Comparison of ENCODE assay signal across 8 cellular contexts in the genomic region with DNA sequence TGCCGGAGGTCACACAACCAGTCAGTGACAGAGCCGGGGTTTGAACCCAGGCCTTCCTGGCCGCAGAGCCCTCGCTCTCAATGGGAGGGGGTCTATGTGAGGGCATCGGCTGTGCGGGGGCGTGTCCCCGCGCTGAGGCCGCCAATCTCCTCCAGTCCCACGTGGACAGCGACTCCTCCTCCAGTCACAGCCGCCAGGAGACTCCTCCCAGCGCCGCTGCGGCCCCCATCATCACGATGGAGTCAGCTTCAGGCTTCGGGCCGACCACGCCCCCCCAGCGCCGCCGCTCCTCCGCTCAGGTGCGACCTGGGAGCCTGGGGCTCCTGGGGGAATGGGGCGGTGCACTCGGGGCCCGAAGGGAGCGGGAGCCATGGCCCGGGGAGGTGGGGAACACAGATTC. TPM values are rescaled to one million over a fixed set of nuclear protein-coding genes. Genes with fewer than 3 reads are reported as not detected.
DNase-seq lines count a peak whose midpoint lies in the region; ATAC-seq and TF ChIP-seq lines count a peak whose summit lies in the region.

No MANE protein-coding gene starts in this region.

- H3K4me1 ChIP-seq in MM.1S (ENCODE audit: low read length): no peaks in the 10 kb centered on the region

- H3K27me3 Mint-ChIP-seq in glutamatergic neuron (ENCODE audit: unreplicated experiment): peaks cover 35% of the 10 kb centered on the region

- DNase-seq in MM.1S: no peak
- peak; percentile 68 for DNase-seq in activated T-cell treated with anti-CD3 and anti-CD28 coated beads, Interleukin-2, amount 50 U/mL, for 1 hour
- peak; percentile 75 for DNase-seq in glutamatergic neuron
- peak; percentile 53 to 54 (median 54) for DNase-seq in stimulated activated CD4-positive, alpha-beta T cell treated with anti-CD3 and anti-CD28 coated beads, TNF-alpha, amount 100 ng/mL, for 4 hours (ENCODE audit: low read depth in 3 of 3)
- no peak for DNase-seq in NCI-H2107 (lab: John Stamatoyannopoulos, UW)
- no peak for DNase-seq in GM19240 (ENCODE audit: insufficient read length, low spot score)
- DNase-seq in RKO (ENCODE audit: low spot score): no peak

- peaks cover 14% of the 10 kb centered on the region for H3K36me3 Mint-ChIP-seq in glutamatergic neuron (ENCODE audit: unreplicated experiment)

- no peak overlapping the region for H3K4me3 ChIP-seq in MM.1S (ENCODE audit: low read length)

- ATAC-seq in GM18873 (IDR thresholded peaks at IDR 0.05; ENCODE audit: low FRiP score, unreplicated experiment): no peak

- H3K27me3 ChIP-seq in MM.1S (replicated peaks; ENCODE audit: insufficient read depth, low read length): peaks cover 89% of the 10 kb centered on the region

- no peaks in the 10 kb centered on the region for H3K79me2 ChIP-seq in MM.1S (ENCODE audit: low read length)

- peak overlapping the region; percentile 21; the same call in 1 of the 2 replicates for H3K4me2 ChIP-seq in MM.1S (ENCODE audit: low read depth, low read length)

- H3K4me1 Mint-ChIP-seq in glutamatergic neuron (ENCODE audit: low read depth, unreplicated experiment): peaks cover 3% of the 10 kb centered on the region

- H3K9me3 Mint-ChIP-seq in glutamatergic neuron (ENCODE audit: unreplicated experiment): peaks cover 7% of the 10 kb centered on the region

- no peak for TF ChIP-seq CTCF in MM.1S (IDR thresholded peaks at IDR 0.05; ENCODE audit: low read length)
- no peak for TF ChIP-seq CTCF in glutamatergic neuron (IDR thresholded peaks at IDR 0.05; ENCODE audit: partially characterized antibody, unreplicated experiment)

- no peaks in the 10 kb centered on the region for H3K9me3 ChIP-seq in MM.1S (replicated peaks; ENCODE audit: insufficient read depth, low read length)

- no peak overlapping the region for H3K9ac ChIP-seq in MM.1S (ENCODE audit: low read length)

- H3K9me2 ChIP-seq in MM.1S (replicated peaks; ENCODE audit: insufficient read depth, low read length): no peaks in the 10 kb centered on the region

- peak overlapping the region; percentile 79 for H3K4me3 Mint-ChIP-seq in glutamatergic neuron (ENCODE audit: unreplicated experiment)

- H3K27ac ChIP-seq in MM.1S (ENCODE audit: low read length): no peak overlapping the region

- H4K20me1 ChIP-seq in MM.1S (ENCODE audit: insufficient read depth, low read length): no peaks in the 10 kb centered on the region

- no peak overlapping the region for H3K27ac Mint-ChIP-seq in glutamatergic neuron (ENCODE audit: unreplicated experiment)

- H3F3A ChIP-seq in MM.1S (ENCODE audit: insufficient read depth, low read length): no peaks in the 10 kb centered on the region

- H2AFZ ChIP-seq in MM.1S (ENCODE audit: low read length): 0 out of 2 replicates have a peak overlapping the region, but pooled peaks have one; percentile 27

- no peaks in the 10 kb centered on the region for H3K36me3 ChIP-seq in MM.1S (replicated peaks; ENCODE audit: insufficient read depth, low read length)

RNA-seq across cellular contexts. Expression of a gene that starts 6.0 kb away (rescaled TPM):
- 8.7 TPM for total RNA-seq in glutamatergic neuron (ENCODE audit: unreplicated experiment)

RNA-seq across cellular contexts. Expression of a gene that starts 6.7 kb away (rescaled TPM):
- 2.0 TPM for total RNA-seq in glutamatergic neuron (ENCODE audit: unreplicated experiment)

RNA-seq across cellular contexts. Expression of a gene that starts 8.4 kb away (rescaled TPM):
- total RNA-seq in glutamatergic neuron (ENCODE audit: unreplicated experiment): 5.8 TPM

RNA-seq across cellular contexts. Expression of a gene that starts 20.1 kb away (rescaled TPM):
- total RNA-seq in glutamatergic neuron (ENCODE audit: unreplicated experiment): 156 TPM

RNA-seq across cellular contexts. Expression of a gene that starts 31.5 kb away (rescaled TPM):
- total RNA-seq in glutamatergic neuron (ENCODE audit: unreplicated experiment): not detected

Comparison
In these comparisons a context has a peak if more than half of its experiments do, and no peak if none do; other contexts are left out.
1. DNase-seq: peak in activated T-cell treated with anti-CD3 and anti-CD28 coated beads, Interleukin-2, amount 50 U/mL, for 1 hour (single experiment), glutamatergic neuron (single experiment) and stimulated activated CD4-positive, alpha-beta T cell treated with anti-CD3 and anti-CD28 coated beads, TNF-alpha, amount 100 ng/mL, for 4 hours (3 of 3); none in MM.1S (single experiment), NCI-H2107 (single experiment), GM19240 (single experiment) and RKO (single experiment).